Comparison of ENCODE assay signal across 34 cellular contexts in genomic region chr6:150535818-150536220, GRCh38.
"Had no signal": no experiment of that assay in that cellular context is flagged by ENCODE, and none has a peak within 500 bp of the region (broad histone marks: within the 10 kb centered on the region; RNA-seq: fewer than 3 reads in every experiment).

No MANE protein-coding gene starts in this region.

- DNase-seq: activated CD4-positive, alpha-beta T cell treated with anti-CD3 and anti-CD28 coated beads, Interleukin-2, amount 10 ng/mL, durations not matched to agents 24 days and 14 days; activated CD4-positive, alpha-beta T cell treated with anti-CD3 and anti-CD28 coated beads, Interleukin-2, amount 50 U/mL, for 4 hours; activated CD8-positive, alpha-beta T cell treated with anti-CD3 and anti-CD28 coated beads, Interleukin-2, amount 10 ng/mL, durations not matched to agents 7 days and 5 days; activated gamma-delta T cell; activated naive CD4-positive, alpha-beta T cell treated with Interleukin-2 at 50 U/mL for 16 hours; activated naive CD8-positive, alpha-beta T cell treated with anti-CD3 and anti-CD28 coated beads, Interleukin-2, amount 10 ng/mL, durations not matched to agents 7 days and 5 days; activated T-cell treated with anti-CD3 and anti-CD28 coated beads, Interleukin-2, amount 50 U/mL, for 24 hours; amygdala; Kasumi-1; KG1; MG63; NCI-H1048; NCI-H1105 treated with DMSO at 0.1 percent for 48 hours; NCI-H1436; NCI-H187; NCI-H2029 treated with DMSO at 0.1 percent for 48 hours; NCI-H2107; NCI-H226; NCI-H446 treated with DMSO at 0.1 percent for 48 hours; NCI-H69; NK-92 treated with Interleukin-12 subunit alpha and Interleukin-12 subunit beta, amount 100 ng/mL, for 24 hours; Peyer's patch; RPMI8226; SHP77 treated with DMSO at 0.1 percent for 48 hours; SW 1271; T-helper 1 cell; T-helper 2 cell; T-helper 9 cell had no signal

- ATAC-seq: activated CD8-positive, alpha-beta T cell treated with anti-CD3 and anti-CD28 coated beads, Interleukin-2, amount 10 ng/mL, durations not matched to agents 7 days and 5 days; PC-3 had no signal

- H3K9me3 Mint-ChIP-seq: activated CD4-positive, alpha-beta T cell treated with anti-CD3 and anti-CD28 coated beads, Interleukin-2, amount 10 ng/mL, durations not matched to agents 24 days and 14 days; activated naive CD4-positive, alpha-beta T cell treated with anti-CD3 and anti-CD28 coated beads, Interleukin-2, amount 50 U/mL, for 24 hours; activated naive CD8-positive, alpha-beta T cell treated with anti-CD3 and anti-CD28 coated beads, Interleukin-2, amount 10 ng/mL, durations not matched to agents 7 days and 5 days; activated T-cell treated with anti-CD3 and anti-CD28 coated beads, Interleukin-2, amount 50 U/mL, for 24 hours; activated T-helper 2 cell treated with anti-CD3 and anti-CD28 coated beads, Interferon-gamma antibody, Interleukin-2, Interleukin-4, amounts not matched to agents 10 μg/mL and 5 μg/mL and 100 μg/mL, durations not matched to agents 14 hours and 24 hours and 36 hours; central memory CD8-positive, alpha-beta T cell had no signal

- H3K27me3 ChIP-seq: ascending aorta, cardiac muscle cell, MG63, Peyer's patch had no signal

- H3K27ac ChIP-seq: ascending aorta, cardiac muscle cell, Peyer's patch had no signal

- H3K9me3 ChIP-seq: ascending aorta, Peyer's patch had no signal

- H3K27ac Mint-ChIP-seq: activated CD4-positive, alpha-beta T cell treated with anti-CD3 and anti-CD28 coated beads, Interleukin-2, amount 10 ng/mL, durations not matched to agents 24 days and 14 days; activated CD8-positive, alpha-beta T cell treated with anti-CD3 and anti-CD28 coated beads, Interleukin-2, amount 10 ng/mL, durations not matched to agents 7 days and 5 days; activated naive CD4-positive, alpha-beta T cell treated with anti-CD3 and anti-CD28 coated beads, Interleukin-2, amount 50 U/mL, for 24 hours; activated naive CD8-positive, alpha-beta T cell treated with anti-CD3 and anti-CD28 coated beads, Interleukin-2, amount 10 ng/mL, durations not matched to agents 7 days and 5 days; activated T-cell treated with anti-CD3 and anti-CD28 coated beads, Interleukin-2, amount 50 U/mL, for 24 hours; activated T-helper 2 cell treated with anti-CD3 and anti-CD28 coated beads, Interferon-gamma antibody, Interleukin-2, Interleukin-4, amounts not matched to agents 10 μg/mL and 5 μg/mL and 100 μg/mL, durations not matched to agents 14 hours and 24 hours and 36 hours had no signal

- H3K36me3 ChIP-seq: ascending aorta, cardiac muscle cell, MG63, Peyer's patch had no signal

- H3K4me1 Mint-ChIP-seq: activated CD4-positive, alpha-beta T cell treated with anti-CD3 and anti-CD28 coated beads, Interleukin-2, amount 10 ng/mL, durations not matched to agents 24 days and 14 days; activated naive CD4-positive, alpha-beta T cell treated with anti-CD3 and anti-CD28 coated beads, Interleukin-2, amount 50 U/mL, for 24 hours; central memory CD8-positive, alpha-beta T cell had no signal

- H3K4me3 ChIP-seq: ascending aorta, cardiac muscle cell, MG63, Peyer's patch had no signal

- H3K4me3 Mint-ChIP-seq: activated CD4-positive, alpha-beta T cell treated with anti-CD3 and anti-CD28 coated beads, Interleukin-2, amount 10 ng/mL, durations not matched to agents 24 days and 14 days; activated CD8-positive, alpha-beta T cell treated with anti-CD3 and anti-CD28 coated beads, Interleukin-2, amount 10 ng/mL, durations not matched to agents 7 days and 5 days; activated naive CD4-positive, alpha-beta T cell treated with anti-CD3 and anti-CD28 coated beads, Interleukin-2, amount 50 U/mL, for 24 hours; activated naive CD8-positive, alpha-beta T cell treated with anti-CD3 and anti-CD28 coated beads, Interleukin-2, amount 10 ng/mL, durations not matched to agents 7 days and 5 days; activated T-cell treated with anti-CD3 and anti-CD28 coated beads, Interleukin-2, amount 50 U/mL, for 24 hours; central memory CD8-positive, alpha-beta T cell had no signal

- H3K36me3 Mint-ChIP-seq: activated naive CD4-positive, alpha-beta T cell treated with anti-CD3 and anti-CD28 coated beads, Interleukin-2, amount 50 U/mL, for 24 hours; activated naive CD8-positive, alpha-beta T cell treated with anti-CD3 and anti-CD28 coated beads, Interleukin-2, amount 10 ng/mL, durations not matched to agents 7 days and 5 days had no signal

- H3K4me1 ChIP-seq: ascending aorta, Peyer's patch had no signal
